ENCODE assay signal across 16 cellular contexts in genomic region chr6:52649521-52649920, GRCh38.
"Had no signal": no experiment of that assay in that cellular context is flagged by ENCODE, and none has a peak within 500 bp of the region (broad histone marks: within the 10 kb centered on the region; RNA-seq: fewer than 3 reads in every experiment).

No MANE protein-coding gene starts in this region.

- H3K9me3 ChIP-seq: adrenal gland, mucosa of descending colon, sigmoid colon, thoracic aorta had no signal

- H3K27me3 ChIP-seq: sigmoid colon had no signal

- H3K27ac ChIP-seq: adrenal gland, foreskin keratinocyte, sigmoid colon, thoracic aorta had no signal

- H3K4me3 ChIP-seq: adrenal gland, mucosa of descending colon, sigmoid colon, thoracic aorta had no signal

- DNase-seq: activated B cell treated with CpG ODN at 0.5 μM for 24 hours; activated CD4-positive, alpha-beta T cell treated with anti-CD3 and anti-CD28 coated beads, Interleukin-2, amount 50 U/mL, for 1 hour; activated naive CD4-positive, alpha-beta T cell treated with anti-CD3 and anti-CD28 coated beads, Interleukin-2, amount 50 U/mL, for 16 hours; activated T-cell treated with anti-CD3 and anti-CD28 coated beads, Interleukin-2, amount 50 U/mL, for 1 hour; adrenal gland; foreskin keratinocyte; head of caudate nucleus; mammary epithelial cell; mucosa of descending colon; natural killer cell; nucleus accumbens; sigmoid colon; stimulated activated CD4-positive, alpha-beta T cell treated with anti-CD3 and anti-CD28 coated beads, Interleukin-4, amount 100 ng/mL, for 4 hours; stimulated activated naive CD8-positive, alpha-beta T cell treated with anti-CD3 and anti-CD28 coated beads, Interleukin-15, amount 100 ng/mL, for 72 hours; T-helper 17 cell had no signal

- H3K4me1 ChIP-seq: adrenal gland, foreskin keratinocyte, sigmoid colon had no signal

- H3K36me3 ChIP-seq: adrenal gland, sigmoid colon, thoracic aorta had no signal
